2 cellular contexts compared by ENCODE assay signal in genomic region chr1:43349594-43350306, GRCh38.
TF ChIP-seq lines count a peak whose summit lies in the region.

No MANE protein-coding gene starts in this region.

TF ChIP-seq in A549, 52 proteins besides CTCF, POLR2A, EP300 and RAD21:
- no peak for TF ChIP-seq HMGXB4 (CRISPR knock-in tag; IDR thresholded peaks at IDR 0.05; ENCODE audit: borderline replicate concordance)
- TF ChIP-seq ELK1 (IDR thresholded peaks at IDR 0.05; ENCODE audit: low read depth, low read length), result no peak
- TF ChIP-seq EHMT2 (IDR thresholded peaks at IDR 0.05; ENCODE audit: low read depth), result no peak
- no peak for TF ChIP-seq CBX8 (IDR thresholded peaks at IDR 0.05)
- TF ChIP-seq REST (IDR thresholded peaks at IDR 0.05), result no peak
- TF ChIP-seq EHF (CRISPR knock-in tag; IDR thresholded peaks at IDR 0.05), result no peak
- no peak for TF ChIP-seq HOXA7 (CRISPR knock-in tag; IDR thresholded peaks at IDR 0.05)
- no peak for TF ChIP-seq E2F6 (IDR thresholded peaks at IDR 0.05; ENCODE audit: borderline replicate concordance, low read depth)
- TF ChIP-seq POLR2AphosphoS2 (conservative IDR thresholded peaks at IDR 0.05; ENCODE audit: low read length), result no peak
- TF ChIP-seq RNF2 (IDR thresholded peaks at IDR 0.05; ENCODE audit: borderline replicate concordance, low read depth), result no peak
- TF ChIP-seq CHD4 (IDR thresholded peaks at IDR 0.05; ENCODE audit: borderline replicate concordance), result no peak
- no peak for TF ChIP-seq MYC (IDR thresholded peaks at IDR 0.05; ENCODE audit: borderline replicate concordance, low read length)
- no peak for TF ChIP-seq USF2 (IDR thresholded peaks at IDR 0.05)
- no peak for TF ChIP-seq HEYL (CRISPR knock-in tag; IDR thresholded peaks at IDR 0.05)

TF ChIP-seq in IMR-90, 13 proteins besides CTCF, POLR2A, EP300 and RAD21:
- TF ChIP-seq SMC3 (IDR thresholded peaks at IDR 0.05; ENCODE audit: low read depth, low read length) (no peak), ELK1 (IDR thresholded peaks at IDR 0.05; ENCODE audit: borderline replicate concordance, low read depth, low read length) (no peak), USF2 (IDR thresholded peaks at IDR 0.05; ENCODE audit: low read depth, low read length) (no peak), MXI1 (IDR thresholded peaks at IDR 0.05; ENCODE audit: borderline replicate concordance, low read depth, low read length) (no peak), BHLHE40 (IDR thresholded peaks at IDR 0.05; ENCODE audit: low read depth, low read length) (no peak), NFE2L2 (IDR thresholded peaks at IDR 0.05; ENCODE audit: low read depth, low read length) (no peak), RCOR1 (IDR thresholded peaks at IDR 0.05; ENCODE audit: insufficient replicate concordance, low read length) (no peak), CEBPB (IDR thresholded peaks at IDR 0.05; ENCODE audit: low read depth, low read length) (peak; percentile 31; the same call in 1 of the 2 replicates), FOS (IDR thresholded peaks at IDR 0.05; ENCODE audit: low read depth, low read length) (peak; percentile 56; the same call in 1 of the 2 replicates), MAFK (IDR thresholded peaks at IDR 0.05; ENCODE audit: low read depth, low read length) (no peak), RFX5 (IDR thresholded peaks at IDR 0.05; ENCODE audit: low read depth, low read length) (no peak)
